In the genomic region with DNA sequence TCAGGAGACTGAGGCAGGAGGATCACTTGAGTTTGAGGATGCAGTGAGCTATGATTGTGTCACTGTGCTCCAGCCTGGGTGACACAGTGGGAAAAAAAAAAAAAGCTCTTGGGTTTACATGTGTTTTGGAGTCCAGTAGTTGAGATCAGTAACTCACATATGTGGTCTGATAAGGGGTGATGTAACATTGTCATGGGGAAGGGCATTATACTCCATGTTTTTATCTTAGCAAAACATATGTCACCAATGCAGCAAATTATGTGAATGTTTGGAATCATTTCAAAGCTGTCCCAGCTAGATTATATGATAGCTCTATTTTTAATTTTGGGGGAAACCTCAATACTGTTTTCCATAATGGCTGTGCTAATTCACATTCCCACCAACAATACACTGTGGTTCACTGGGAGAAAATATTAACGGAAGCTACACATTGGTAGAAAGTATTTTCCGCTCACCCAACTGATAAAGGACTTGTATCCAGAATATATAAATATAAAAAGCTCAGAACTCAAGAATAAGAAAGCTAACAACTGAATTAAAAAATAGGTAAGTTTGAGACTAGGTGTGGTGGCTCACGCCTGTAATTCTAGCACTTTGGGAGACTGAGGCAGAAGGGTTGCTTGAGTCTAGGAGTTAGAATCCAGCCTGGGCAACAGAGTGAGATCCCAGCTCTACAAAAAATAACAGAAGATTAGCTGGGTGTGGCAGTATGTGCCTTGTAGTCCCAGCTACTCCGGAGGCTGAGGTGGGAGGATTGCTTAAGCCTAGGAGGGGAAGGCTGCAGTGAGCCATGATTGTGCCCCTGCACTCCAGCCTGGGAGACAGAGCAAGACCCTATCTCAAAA, we compare ENCODE assay signal across 1 cellular context.
A peak's percentile ranks its signal among the peaks of the same experiment; 100 is the strongest.
TF ChIP-seq lines count a peak whose summit lies in the region.

No MANE protein-coding gene starts in this region.

TF ChIP-seq in K562, 482 proteins besides CTCF, POLR2A, EP300 and RAD21 (continued from another document and continues in another):
- TF ChIP-seq FOXK2 (conservative IDR thresholded peaks at IDR 0.05 in 1 of 2, IDR thresholded peaks at IDR 0.05 in 1 of 2; ENCODE audit: low read depth in 2 of 2) = peak in 1 of 2 experiments; percentile 76; a peak in 2 of 4 replicates
- TF ChIP-seq MCM5 (IDR thresholded peaks at IDR 0.05; ENCODE audit: low read depth) = no peak
- TF ChIP-seq PTRF (tag; IDR thresholded peaks at IDR 0.05) = no peak
- no peak for TF ChIP-seq GTF3C2 (IDR thresholded peaks at IDR 0.05; ENCODE audit: borderline replicate concordance, extremely low read depth, insufficient read length)
- no peak for TF ChIP-seq GABPB2 (CRISPR knock-in tag; conservative IDR thresholded peaks at IDR 0.05)
- no peak for TF ChIP-seq BCL6 (CRISPR knock-in tag; IDR thresholded peaks at IDR 0.05)
- TF ChIP-seq POLR3A (IDR thresholded peaks at IDR 0.05; ENCODE audit: borderline replicate concordance, extremely low read depth, insufficient read depth, insufficient read length) = no peak
- TF ChIP-seq, protein P1, sequence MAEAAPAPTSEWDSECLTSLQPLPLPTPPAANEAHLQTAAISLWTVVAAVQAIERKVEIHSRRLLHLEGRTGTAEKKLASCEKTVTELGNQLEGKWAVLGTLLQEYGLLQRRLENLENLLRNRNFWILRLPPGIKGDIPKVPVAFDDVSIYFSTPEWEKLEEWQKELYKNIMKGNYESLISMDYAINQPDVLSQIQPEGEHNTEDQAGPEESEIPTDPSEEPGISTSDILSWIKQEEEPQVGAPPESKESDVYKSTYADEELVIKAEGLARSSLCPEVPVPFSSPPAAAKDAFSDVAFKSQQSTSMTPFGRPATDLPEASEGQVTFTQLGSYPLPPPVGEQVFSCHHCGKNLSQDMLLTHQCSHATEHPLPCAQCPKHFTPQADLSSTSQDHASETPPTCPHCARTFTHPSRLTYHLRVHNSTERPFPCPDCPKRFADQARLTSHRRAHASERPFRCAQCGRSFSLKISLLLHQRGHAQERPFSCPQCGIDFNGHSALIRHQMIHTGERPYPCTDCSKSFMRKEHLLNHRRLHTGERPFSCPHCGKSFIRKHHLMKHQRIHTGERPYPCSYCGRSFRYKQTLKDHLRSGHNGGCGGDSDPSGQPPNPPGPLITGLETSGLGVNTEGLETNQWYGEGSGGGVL (CRISPR knock-in tag; IDR thresholded peaks at IDR 0.05) = no peak
- no peak for TF ChIP-seq RBM15 (IDR thresholded peaks at IDR 0.05; ENCODE audit: insufficient read depth, low read length)
- TF ChIP-seq DNMT1 (IDR thresholded peaks at IDR 0.05) = no peak
- TF ChIP-seq DMBX1 (CRISPR knock-in tag; IDR thresholded peaks at IDR 0.05; ENCODE audit: borderline replicate concordance) = peak; percentile 70; the same call in 1 of the 2 replicates
- TF ChIP-seq HDAC2 (IDR thresholded peaks at IDR 0.05) = peak; percentile 78; the same call in 1 of the 2 replicates
- TF ChIP-seq CTBP1 (IDR thresholded peaks at IDR 0.05; ENCODE audit: borderline replicate concordance) = peak; percentile 46; the same call in 1 of the 2 replicates
- TF ChIP-seq ZNF124 (CRISPR knock-in tag; IDR thresholded peaks at IDR 0.05) = no peak
- TF ChIP-seq NFE2L1 (tag; IDR thresholded peaks at IDR 0.05; ENCODE audit: borderline replicate concordance, low read depth) = no peak
- no peak for TF ChIP-seq SETDB1 (IDR thresholded peaks at IDR 0.05; ENCODE audit: low read length)
- no peak for TF ChIP-seq ZNF586 (CRISPR knock-in tag; conservative IDR thresholded peaks at IDR 0.05)
- TF ChIP-seq, protein P2, sequence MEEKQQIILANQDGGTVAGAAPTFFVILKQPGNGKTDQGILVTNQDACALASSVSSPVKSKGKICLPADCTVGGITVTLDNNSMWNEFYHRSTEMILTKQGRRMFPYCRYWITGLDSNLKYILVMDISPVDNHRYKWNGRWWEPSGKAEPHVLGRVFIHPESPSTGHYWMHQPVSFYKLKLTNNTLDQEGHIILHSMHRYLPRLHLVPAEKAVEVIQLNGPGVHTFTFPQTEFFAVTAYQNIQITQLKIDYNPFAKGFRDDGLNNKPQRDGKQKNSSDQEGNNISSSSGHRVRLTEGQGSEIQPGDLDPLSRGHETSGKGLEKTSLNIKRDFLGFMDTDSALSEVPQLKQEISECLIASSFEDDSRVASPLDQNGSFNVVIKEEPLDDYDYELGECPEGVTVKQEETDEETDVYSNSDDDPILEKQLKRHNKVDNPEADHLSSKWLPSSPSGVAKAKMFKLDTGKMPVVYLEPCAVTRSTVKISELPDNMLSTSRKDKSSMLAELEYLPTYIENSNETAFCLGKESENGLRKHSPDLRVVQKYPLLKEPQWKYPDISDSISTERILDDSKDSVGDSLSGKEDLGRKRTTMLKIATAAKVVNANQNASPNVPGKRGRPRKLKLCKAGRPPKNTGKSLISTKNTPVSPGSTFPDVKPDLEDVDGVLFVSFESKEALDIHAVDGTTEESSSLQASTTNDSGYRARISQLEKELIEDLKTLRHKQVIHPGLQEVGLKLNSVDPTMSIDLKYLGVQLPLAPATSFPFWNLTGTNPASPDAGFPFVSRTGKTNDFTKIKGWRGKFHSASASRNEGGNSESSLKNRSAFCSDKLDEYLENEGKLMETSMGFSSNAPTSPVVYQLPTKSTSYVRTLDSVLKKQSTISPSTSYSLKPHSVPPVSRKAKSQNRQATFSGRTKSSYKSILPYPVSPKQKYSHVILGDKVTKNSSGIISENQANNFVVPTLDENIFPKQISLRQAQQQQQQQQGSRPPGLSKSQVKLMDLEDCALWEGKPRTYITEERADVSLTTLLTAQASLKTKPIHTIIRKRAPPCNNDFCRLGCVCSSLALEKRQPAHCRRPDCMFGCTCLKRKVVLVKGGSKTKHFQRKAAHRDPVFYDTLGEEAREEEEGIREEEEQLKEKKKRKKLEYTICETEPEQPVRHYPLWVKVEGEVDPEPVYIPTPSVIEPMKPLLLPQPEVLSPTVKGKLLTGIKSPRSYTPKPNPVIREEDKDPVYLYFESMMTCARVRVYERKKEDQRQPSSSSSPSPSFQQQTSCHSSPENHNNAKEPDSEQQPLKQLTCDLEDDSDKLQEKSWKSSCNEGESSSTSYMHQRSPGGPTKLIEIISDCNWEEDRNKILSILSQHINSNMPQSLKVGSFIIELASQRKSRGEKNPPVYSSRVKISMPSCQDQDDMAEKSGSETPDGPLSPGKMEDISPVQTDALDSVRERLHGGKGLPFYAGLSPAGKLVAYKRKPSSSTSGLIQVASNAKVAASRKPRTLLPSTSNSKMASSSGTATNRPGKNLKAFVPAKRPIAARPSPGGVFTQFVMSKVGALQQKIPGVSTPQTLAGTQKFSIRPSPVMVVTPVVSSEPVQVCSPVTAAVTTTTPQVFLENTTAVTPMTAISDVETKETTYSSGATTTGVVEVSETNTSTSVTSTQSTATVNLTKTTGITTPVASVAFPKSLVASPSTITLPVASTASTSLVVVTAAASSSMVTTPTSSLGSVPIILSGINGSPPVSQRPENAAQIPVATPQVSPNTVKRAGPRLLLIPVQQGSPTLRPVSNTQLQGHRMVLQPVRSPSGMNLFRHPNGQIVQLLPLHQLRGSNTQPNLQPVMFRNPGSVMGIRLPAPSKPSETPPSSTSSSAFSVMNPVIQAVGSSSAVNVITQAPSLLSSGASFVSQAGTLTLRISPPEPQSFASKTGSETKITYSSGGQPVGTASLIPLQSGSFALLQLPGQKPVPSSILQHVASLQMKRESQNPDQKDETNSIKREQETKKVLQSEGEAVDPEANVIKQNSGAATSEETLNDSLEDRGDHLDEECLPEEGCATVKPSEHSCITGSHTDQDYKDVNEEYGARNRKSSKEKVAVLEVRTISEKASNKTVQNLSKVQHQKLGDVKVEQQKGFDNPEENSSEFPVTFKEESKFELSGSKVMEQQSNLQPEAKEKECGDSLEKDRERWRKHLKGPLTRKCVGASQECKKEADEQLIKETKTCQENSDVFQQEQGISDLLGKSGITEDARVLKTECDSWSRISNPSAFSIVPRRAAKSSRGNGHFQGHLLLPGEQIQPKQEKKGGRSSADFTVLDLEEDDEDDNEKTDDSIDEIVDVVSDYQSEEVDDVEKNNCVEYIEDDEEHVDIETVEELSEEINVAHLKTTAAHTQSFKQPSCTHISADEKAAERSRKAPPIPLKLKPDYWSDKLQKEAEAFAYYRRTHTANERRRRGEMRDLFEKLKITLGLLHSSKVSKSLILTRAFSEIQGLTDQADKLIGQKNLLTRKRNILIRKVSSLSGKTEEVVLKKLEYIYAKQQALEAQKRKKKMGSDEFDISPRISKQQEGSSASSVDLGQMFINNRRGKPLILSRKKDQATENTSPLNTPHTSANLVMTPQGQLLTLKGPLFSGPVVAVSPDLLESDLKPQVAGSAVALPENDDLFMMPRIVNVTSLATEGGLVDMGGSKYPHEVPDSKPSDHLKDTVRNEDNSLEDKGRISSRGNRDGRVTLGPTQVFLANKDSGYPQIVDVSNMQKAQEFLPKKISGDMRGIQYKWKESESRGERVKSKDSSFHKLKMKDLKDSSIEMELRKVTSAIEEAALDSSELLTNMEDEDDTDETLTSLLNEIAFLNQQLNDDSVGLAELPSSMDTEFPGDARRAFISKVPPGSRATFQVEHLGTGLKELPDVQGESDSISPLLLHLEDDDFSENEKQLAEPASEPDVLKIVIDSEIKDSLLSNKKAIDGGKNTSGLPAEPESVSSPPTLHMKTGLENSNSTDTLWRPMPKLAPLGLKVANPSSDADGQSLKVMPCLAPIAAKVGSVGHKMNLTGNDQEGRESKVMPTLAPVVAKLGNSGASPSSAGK (IDR thresholded peaks at IDR 0.05) = no peak
- TF ChIP-seq TCF7 (IDR thresholded peaks at IDR 0.05; ENCODE audit: borderline replicate concordance) = no peak
- peak; percentile 78 for TF ChIP-seq HES1 (IDR thresholded peaks at IDR 0.05; ENCODE audit: low read depth)
- TF ChIP-seq CSDE1 (IDR thresholded peaks at IDR 0.05) = no peak
- TF ChIP-seq ZFPM2 (CRISPR knock-in tag; IDR thresholded peaks at IDR 0.05) = no peak
- TF ChIP-seq TCF3 (CRISPR knock-in tag; IDR thresholded peaks at IDR 0.05) = peak; percentile 98
- TF ChIP-seq NR3C1 (CRISPR knock-in tag; IDR thresholded peaks at IDR 0.05) = no peak
- no peak for TF ChIP-seq KLF1 (tag; IDR thresholded peaks at IDR 0.05)
- TF ChIP-seq CEBPB (tag; IDR thresholded peaks at IDR 0.05) = peak; percentile 92
- no peak for TF ChIP-seq ZSCAN32 (CRISPR knock-in tag; IDR thresholded peaks at IDR 0.05)
- TF ChIP-seq FUS (optimal IDR thresholded peaks at IDR 0.05; ENCODE audit: low read depth, low read length) = no peak
- TF ChIP-seq ZNF445 (CRISPR knock-in tag; IDR thresholded peaks at IDR 0.05; ENCODE audit: low read depth) = no peak
- TF ChIP-seq MAFK (IDR thresholded peaks at IDR 0.05; ENCODE audit: low read length) = no peak
- TF ChIP-seq ZBTB49 (CRISPR knock-in tag; IDR thresholded peaks at IDR 0.05; ENCODE audit: borderline replicate concordance) = no peak
- TF ChIP-seq FOXP4 (CRISPR knock-in tag; IDR thresholded peaks at IDR 0.05; ENCODE audit: borderline replicate concordance) = no peak
- TF ChIP-seq EWSR1 (IDR thresholded peaks at IDR 0.05; ENCODE audit: borderline replicate concordance, low read depth, partially characterized antibody) = no peak
- 0 out of 4 replicates have a peak, but pooled peaks of 1 of the 2 experiments have one; percentile 30 for TF ChIP-seq HDAC1 (IDR thresholded peaks at IDR 0.05)
- no peak for TF ChIP-seq ZNF830 (CRISPR knock-in tag; IDR thresholded peaks at IDR 0.05)
- no peak for TF ChIP-seq SMC3 (conservative IDR thresholded peaks at IDR 0.05; ENCODE audit: insufficient read depth, low read depth, low read length)
